16 cellular contexts compared by ENCODE assay signal in genomic region chr2:65749549-65749948, GRCh38.
DNase-seq lines count a peak whose midpoint lies in the region; ATAC-seq, FAIRE-seq and TF ChIP-seq lines count a peak whose summit lies in the region.
"Had no signal": no experiment of that assay in that cellular context is flagged by ENCODE, and none has a peak within 500 bp of the region (broad histone marks: within the 10 kb centered on the region; RNA-seq: fewer than 3 reads in every experiment).

No MANE protein-coding gene starts in this region.

- no peaks in the 10 kb centered on the region for H3K79me2 ChIP-seq in H1 (ENCODE audit: control insufficient read depth in 1 of 2, insufficient read depth in 2 of 2, low read length in 2 of 2)

- no peak for TF ChIP-seq CTCF in H1 (IDR thresholded peaks at IDR 0.05; ENCODE audit: control extremely low read depth in 1 of 3, insufficient read depth in 1 of 3, low read depth in 1 of 3, low read length in 3 of 3)

- no peak for TF ChIP-seq EP300 in H1 (IDR thresholded peaks at IDR 0.05; ENCODE audit: borderline replicate concordance in 1 of 2, low read depth in 2 of 2, low read length in 2 of 2)

- H3K4ac ChIP-seq in H1 (replicated peaks; ENCODE audit: insufficient read length, low read depth, low read length): no peak overlapping the region

- H3K9ac ChIP-seq in H1 (replicated peaks in 1 of 4; ENCODE audit: extremely low read depth in 1 of 4, low read depth in 3 of 4, low read length in 3 of 4): no peak overlapping the region

- H4K5ac ChIP-seq in H1 (ENCODE audit: insufficient read length, low read depth, low read length): no peak overlapping the region

- H3K9me3 ChIP-seq in H1 (ENCODE audit: insufficient read depth in 2 of 2, low read depth in 1 of 2, low read length in 1 of 2) (no peaks in the 10 kb centered on the region), aorta (ENCODE audit: control insufficient read depth, low read length) (peaks cover 2% of the 10 kb centered on the region)
- H3K9me3 ChIP-seq: ascending aorta, BE2C had no signal

- no peak for TF ChIP-seq POLR2A in H1 (IDR thresholded peaks at IDR 0.05; ENCODE audit: control extremely low read depth in 1 of 2, low read depth in 2 of 2, low read length in 2 of 2)

- H3K4me1 ChIP-seq in H1 (replicated peaks in 1 of 4; ENCODE audit: control insufficient read depth in 3 of 4, insufficient read depth in 4 of 4, low read length in 3 of 4) (peaks cover 0 to 5% (median under 1%) of the 10 kb centered on the region in 4 experiments; a peak in 2 of 7 replicates), aorta (ENCODE audit: control insufficient read depth in 1 of 2, insufficient read depth in 2 of 2, low read length in 2 of 2) (peaks cover 0 to 6% of the 10 kb centered on the region in 2 donors)
- H3K4me1 ChIP-seq: ascending aorta, BE2C had no signal

- no peak overlapping the region for H2BK20ac ChIP-seq in H1 (ENCODE audit: low read length)

- no peak for TF ChIP-seq RAD21 in H1 (IDR thresholded peaks at IDR 0.05 in 1 of 2, conservative IDR thresholded peaks at IDR 0.05 in 1 of 2; ENCODE audit: low read depth in 2 of 2, low read length in 2 of 2)

- no peaks in the 10 kb centered on the region; the same call in 1 of the 2 replicates for H3K23me2 ChIP-seq in H1 (ENCODE audit: low read depth, low read length)

- intact Hi-C loops in aorta (cut with DNase I): no loop called here

- no peak overlapping the region for H3K56ac ChIP-seq in H1 (replicated peaks; ENCODE audit: insufficient read length, low read depth, low read length)

- DNase-seq in DMS53 treated with DMSO at 0.1 percent for 48 hours (lab: John Stamatoyannopoulos, UW; ENCODE audit: unreplicated experiment): peak; percentile 10
- DNase-seq in RKO (ENCODE audit: low spot score): peak; percentile 7
- no peak for DNase-seq in H1 (ENCODE audit: low read depth in 1 of 2, low spot score in 2 of 2)
- peak; percentile 67 for DNase-seq in non-pigmented ciliary epithelial cell (ENCODE audit: low read depth)
- no peak for DNase-seq in activated effector memory CD4-positive, alpha-beta T cell treated with anti-CD3 and anti-CD28 coated beads, Interleukin-2, amount 50 U/mL, for 16 hours
- DNase-seq in NK-92 (lab: John Stamatoyannopoulos, UW; ENCODE audit: unreplicated experiment): no peak
- DNase-seq in aorta: no peak
- DNase-seq: activated CD8-positive, alpha-beta T cell treated with anti-CD3 and anti-CD28 coated beads, Interleukin-2, amount 10 ng/mL, durations not matched to agents 7 days and 5 days; BE2C; effector CD4-positive, alpha-beta T cell; left ventricle myocardium superior; NCI-H187 treated with DMSO at 0.1 percent for 48 hours; NCI-H510A treated with DMSO at 0.1 percent for 48 hours; SW 1271 had no signal

- no peak overlapping the region for H3K14ac ChIP-seq in H1 (ENCODE audit: insufficient read length)

- no peak overlapping the region for H3K27ac ChIP-seq in H1 (ENCODE audit: low read depth, low read length)
- no peak overlapping the region for H3K27ac ChIP-seq in aorta (ENCODE audit: low read depth in 1 of 2, low read length in 2 of 2)
- H3K27ac ChIP-seq: ascending aorta had no signal

- H3K36me3 ChIP-seq in H1 (ENCODE audit: control insufficient read depth in 2 of 4, insufficient read depth in 4 of 4, low read length in 3 of 4) (no peaks in the 10 kb centered on the region), aorta (ENCODE audit: control insufficient read depth in 1 of 2, insufficient read depth in 2 of 2, low read length in 1 of 2) (no peaks in the 10 kb centered on the region)
- H3K36me3 ChIP-seq: ascending aorta, BE2C had no signal

- no peak overlapping the region for H2BK15ac ChIP-seq in H1 (ENCODE audit: low read length)

- H2AFZ ChIP-seq in H1 (ENCODE audit: low read length): peak overlapping the region; percentile 32; the same call in 1 of the 2 replicates

- ATAC-seq in GM18873 (IDR thresholded peaks at IDR 0.05; ENCODE audit: low FRiP score, unreplicated experiment): no peak
- ATAC-seq in aorta (ENCODE audit: low FRiP score): no peak
- ATAC-seq: activated CD8-positive, alpha-beta T cell treated with anti-CD3 and anti-CD28 coated beads, Interleukin-2, amount 10 ng/mL, durations not matched to agents 7 days and 5 days; left ventricle myocardium superior had no signal

- H4K91ac ChIP-seq in H1 (replicated peaks; ENCODE audit: insufficient read length, low read length): no peak overlapping the region

- no peak overlapping the region for H3K23ac ChIP-seq in H1 (ENCODE audit: insufficient read length)

- no peak overlapping the region for H3K18ac ChIP-seq in H1 (ENCODE audit: extremely low read depth, low read length)

- H3K4me3 ChIP-seq in H1 (ENCODE audit: extremely low read depth in 1 of 4, insufficient read depth in 2 of 4, low read depth in 3 of 4, low read length in 4 of 4) (no peak overlapping the region), aorta (ENCODE audit: low read length in 2 of 2) (no peak overlapping the region)
- H3K4me3 ChIP-seq: ascending aorta had no signal

- H4K20me1 ChIP-seq in H1 (replicated peaks in 1 of 2; ENCODE audit: control insufficient read depth in 1 of 2, insufficient read depth in 2 of 2, low read length in 2 of 2): no peaks in the 10 kb centered on the region

- WGBS in H1 (ENCODE audit: extremely low coverage in 1 of 2, insufficient coverage in 1 of 2, insufficient read length in 1 of 2, insufficient replicate concordance in 2 of 2, low coverage in 1 of 2, low lambda C conversion rate in 2 of 2, missing lambda C conversion rate in 1 of 2), 2 experiments: 62% methylated on average over 3 of the region's 3 CpGs; no CpG with 5 or more reads in 1 of the 2 experiments
- 63 to 84% methylated on average over 3 of the region's 3 CpGs for WGBS in aorta, 2 donors

- CTCF ChIA-PET in H1 (lab: Charles Lee; ENCODE audit: partially characterized antibody): no interaction called here

- H3K27me3 ChIP-seq in H1 (replicated peaks in 1 of 4; ENCODE audit: control insufficient read depth in 3 of 4, extremely low read depth in 1 of 4, insufficient read depth in 3 of 4, low read length in 3 of 4): no peaks in the 10 kb centered on the region
- H3K27me3 ChIP-seq in aorta (ENCODE audit: control insufficient read depth in 1 of 2, insufficient read depth in 2 of 2, low read length in 1 of 2): no peaks in the 10 kb centered on the region
- H3K27me3 ChIP-seq: ascending aorta, BE2C had no signal

- H2AK5ac ChIP-seq in H1 (ENCODE audit: low read depth, low read length): no peak overlapping the region

- no peak overlapping the region for H2BK5ac ChIP-seq in H1 (ENCODE audit: low read depth, low read length)

- no peaks in the 10 kb centered on the region for H3K79me1 ChIP-seq in H1 (ENCODE audit: low read depth, low read length)

- POLR2A ChIA-PET in H1 (lab: Charles Lee; ENCODE audit: partially characterized antibody): no interaction called here

- no peak overlapping the region for H2BK12ac ChIP-seq in H1 (ENCODE audit: low read depth, low read length)

- no peak for FAIRE-seq in H1 (lab: Jason Lieb, UNC)

- H3K4me2 ChIP-seq in H1 (ENCODE audit: insufficient read depth in 1 of 2, low read depth in 2 of 2, low read length in 2 of 2): no peak overlapping the region

- no peak overlapping the region for H2BK120ac ChIP-seq in H1 (replicated peaks; ENCODE audit: low read depth, low read length)

- no peak overlapping the region for H4K8ac ChIP-seq in H1 (ENCODE audit: extremely low read depth, insufficient read depth, low read length)

TF ChIP-seq in H1, 55 proteins besides CTCF, POLR2A, EP300 and RAD21:
- no peak for TF ChIP-seq POLR2AphosphoS5 (IDR thresholded peaks at IDR 0.05; ENCODE audit: low read depth, low read length)

Comparison
In these comparisons a context has a peak if more than half of its experiments do, and no peak if none do; other contexts are left out.
1. DNase-seq: peak in DMS53 treated with DMSO at 0.1 percent for 48 hours (single experiment), RKO (single experiment) and non-pigmented ciliary epithelial cell (single experiment); none in H1 (0 of 2), activated effector memory CD4-positive, alpha-beta T cell treated with anti-CD3 and anti-CD28 coated beads, Interleukin-2, amount 50 U/mL, for 16 hours (single experiment), NK-92 (single experiment) and aorta (0 of 2).